Comparison of ENCODE assay signal across 8 cellular contexts in the genomic region with DNA sequence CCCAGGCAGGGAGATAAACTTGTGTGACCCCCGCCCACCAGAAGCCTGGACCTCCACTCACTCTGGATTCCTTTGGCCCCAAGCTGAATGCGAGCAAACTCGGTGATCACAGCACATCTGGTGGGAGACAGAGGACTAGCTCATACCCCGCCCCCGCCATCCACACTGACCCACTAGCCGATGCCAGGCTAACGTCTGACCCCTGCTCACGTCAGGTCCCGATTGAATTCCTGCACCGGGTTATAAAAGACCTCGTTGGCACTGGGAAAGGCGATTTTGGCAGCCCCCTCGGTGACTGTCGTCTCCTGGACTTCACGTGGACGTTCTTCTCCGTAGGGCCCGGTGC. TPM values are rescaled to one million over a fixed set of nuclear protein-coding genes. Genes with fewer than 3 reads are reported as not detected.
A peak's percentile ranks its signal among the peaks of the same experiment; 100 is the strongest.
DNase-seq lines count a peak whose midpoint lies in the region; ATAC-seq, FAIRE-seq and TF ChIP-seq lines count a peak whose summit lies in the region.

No MANE protein-coding gene starts in this region.

- CTCF ChIA-PET in activated naive CD4-positive, alpha-beta T cell treated with anti-CD3 and anti-CD28 coated beads for 36 hours (lab: Charles Lee): interaction anchor here (3.5 kb wide), 1 partner anchor 11 kb away, joined by 14 read pairs; no protein-coding TSS in a partner anchor
- CTCF ChIA-PET in K562 (lab: Yijun Ruan, JAX; ENCODE audit: low intra/inter-chr PET ratio): interaction anchor here (1.2 kb wide), 1 partner anchor 12 kb away, joined by 3 read pairs; no protein-coding TSS in a partner anchor

- TF ChIP-seq CTCF in K562 (IDR thresholded peaks at IDR 0.05 in 2 of 3, conservative IDR thresholded peaks at IDR 0.05 in 1 of 3; ENCODE audit: insufficient read depth in 2 of 3, low read depth in 1 of 3, low read length in 3 of 3) (no peak), upper lobe of left lung (IDR thresholded peaks at IDR 0.05) (no peak)

- ATAC-seq in K562: no peak
- ATAC-seq in upper lobe of left lung (ENCODE audit: low FRiP score in 2 of 2): no peak
- ATAC-seq in GM21786 (IDR thresholded peaks at IDR 0.05; ENCODE audit: unreplicated experiment): no peak

- peaks cover 38% of the 10 kb centered on the region for H3K4me1 Mint-ChIP-seq in activated naive CD4-positive, alpha-beta T cell treated with anti-CD3 and anti-CD28 coated beads for 36 hours (ENCODE audit: low read depth)

- peak overlapping the region; percentile 97 for H3K4me3 Mint-ChIP-seq in activated naive CD4-positive, alpha-beta T cell treated with anti-CD3 and anti-CD28 coated beads for 36 hours

- no peaks in the 10 kb centered on the region for H3K9me3 ChIP-seq in K562 (replicated peaks; ENCODE audit: control insufficient read depth, insufficient read depth, low read depth, low read length)
- no peaks in the 10 kb centered on the region for H3K9me3 ChIP-seq in mesenchymal stem cell (ENCODE audit: control insufficient read depth, low read length)
- no peaks in the 10 kb centered on the region for H3K9me3 ChIP-seq in upper lobe of left lung

- 0% methylated on average over 17 of the region's 18 CpGs for WGBS in K562 (ENCODE audit: insufficient coverage, low coverage, missing lambda C conversion rate)
- WGBS in mesenchymal stem cell: 2% methylated on average over 18 of the region's 18 CpGs
- 0 to 1% methylated on average over 3 to 18 of the region's 18 CpGs for WGBS in upper lobe of left lung, 2 donors

- peak overlapping the region; percentile 87 to 97 for H3K9ac ChIP-seq in K562 (ENCODE audit: insufficient read depth in 1 of 2, low read depth in 2 of 2, low read length in 2 of 2)
- peak overlapping the region; percentile 98 for H3K9ac ChIP-seq in mesenchymal stem cell (ENCODE audit: low read length)

- H3K79me2 ChIP-seq in K562 (ENCODE audit: control insufficient read depth, insufficient read depth, low read length): peaks cover 61% of the 10 kb centered on the region

- peaks cover 56% of the 10 kb centered on the region for H3K36me3 ChIP-seq in K562 (ENCODE audit: control insufficient read depth, insufficient read depth, low read length)
- H3K36me3 ChIP-seq in mesenchymal stem cell (ENCODE audit: control insufficient read depth in 1 of 2, insufficient read depth in 2 of 2, low read depth in 1 of 2, low read length in 2 of 2): peaks cover 25 to 33% of the 10 kb centered on the region in 2 experiments
- H3K36me3 ChIP-seq in upper lobe of left lung: peaks cover 4 to 27% (median 13%) of the 10 kb centered on the region in 4 donors

- in situ Hi-C loops in K562 (cut with MboI): no loop called here

- POLR2A ChIA-PET in K562 (lab: Yijun Ruan, JAX): interaction anchor here (4.9 kb wide), 1 partner anchor 37 kb away, joined by 31 read pairs; no protein-coding TSS in a partner anchor

- H3K27ac ChIP-seq in K562 (ENCODE audit: extremely low read depth, low read depth, low read length): peak overlapping the region; percentile 77
- H3K27ac ChIP-seq in mesenchymal stem cell (ENCODE audit: low read length, poor library complexity, severe bottlenecking): peak overlapping the region; percentile 70
- peak overlapping the region; percentile 62 to 80 (median 76) for H3K27ac ChIP-seq in upper lobe of left lung

- no peaks in the 10 kb centered on the region for H3K27me3 ChIP-seq in K562 (ENCODE audit: control insufficient read depth in 2 of 2, insufficient read depth in 2 of 2, low read length in 2 of 2)
- H3K27me3 ChIP-seq in mesenchymal stem cell (ENCODE audit: control insufficient read depth in 1 of 2, insufficient read depth in 1 of 2, low read length in 2 of 2): no peaks in the 10 kb centered on the region
- H3K27me3 ChIP-seq in upper lobe of left lung: no peaks in the 10 kb centered on the region

- no peak overlapping the region for H2BK5ac ChIP-seq in mesenchymal stem cell (ENCODE audit: low read depth, low read length, poor library complexity, severe bottlenecking)

- no peaks in the 10 kb centered on the region for H3K9me3 Mint-ChIP-seq in activated naive CD4-positive, alpha-beta T cell treated with anti-CD3 and anti-CD28 coated beads for 36 hours

- H3K27me3 Mint-ChIP-seq in activated naive CD4-positive, alpha-beta T cell treated with anti-CD3 and anti-CD28 coated beads for 36 hours (ENCODE audit: low read depth): no peaks in the 10 kb centered on the region

- no peak overlapping the region for H3K18ac ChIP-seq in mesenchymal stem cell (ENCODE audit: low read depth in 1 of 2, low read length in 2 of 2)

- TF ChIP-seq RAD21 in K562 (CRISPR knock-in tag; conservative IDR thresholded peaks at IDR 0.05 in 1 of 2, IDR thresholded peaks at IDR 0.05 in 1 of 2): no peak

- peaks cover 19 to 41% of the 10 kb centered on the region in 2 experiments; a peak in 4 of 5 replicates for H3K4me1 ChIP-seq in K562 (replicated peaks in 1 of 2; ENCODE audit: control insufficient read depth in 2 of 2, insufficient read depth in 2 of 2, low read length in 2 of 2)
- H3K4me1 ChIP-seq in mesenchymal stem cell (ENCODE audit: control insufficient read depth, insufficient read depth, low read depth, low read length): peaks cover 32% of the 10 kb centered on the region
- H3K4me1 ChIP-seq in upper lobe of left lung: peaks cover 38 to 50% (median 40%) of the 10 kb centered on the region in 4 donors

- no peak overlapping the region for H2BK120ac ChIP-seq in mesenchymal stem cell (ENCODE audit: low read depth, low read length)

- peaks cover 8% of the 10 kb centered on the region for H3K36me3 Mint-ChIP-seq in activated naive CD4-positive, alpha-beta T cell treated with anti-CD3 and anti-CD28 coated beads for 36 hours (ENCODE audit: low read depth)

- H3K4ac ChIP-seq in mesenchymal stem cell (ENCODE audit: low read depth in 1 of 2, low read length in 2 of 2): peak overlapping the region; percentile 57 to 88

- FAIRE-seq in K562 (lab: Jason Lieb, UNC) (no peak), GM19239 (lab: Jason Lieb, UNC) (no peak)

- peak overlapping the region; percentile 90 for H3K4me3 ChIP-seq in K562
- H3K4me3 ChIP-seq in mesenchymal stem cell (ENCODE audit: insufficient read depth in 1 of 2, low read depth in 1 of 2, low read length in 2 of 2): peak overlapping the region; percentile 80 to 97
- H3K4me3 ChIP-seq in upper lobe of left lung: peak overlapping the region; percentile 84 to 99 (median 98)

- H3K27ac Mint-ChIP-seq in activated naive CD4-positive, alpha-beta T cell treated with anti-CD3 and anti-CD28 coated beads for 36 hours: peak overlapping the region; percentile 91

- peaks cover 21% of the 10 kb centered on the region for H3K79me1 ChIP-seq in mesenchymal stem cell (replicated peaks; ENCODE audit: low read length, poor library complexity, severe bottlenecking)

- H2BK15ac ChIP-seq in mesenchymal stem cell (ENCODE audit: low read depth, poor library complexity, severe bottlenecking): no peak overlapping the region

- H4K8ac ChIP-seq in mesenchymal stem cell (ENCODE audit: low read length): peak overlapping the region; percentile 86

- H2AFZ ChIP-seq in K562 (ENCODE audit: low read depth, low read length): 0 out of 2 replicates have a peak overlapping the region, but pooled peaks have one; percentile 64
- peak overlapping the region; percentile 79 for H2AFZ ChIP-seq in mesenchymal stem cell (ENCODE audit: low read depth, low read length)

- H4K91ac ChIP-seq in mesenchymal stem cell (ENCODE audit: low read length): no peak overlapping the region

- H3K4me2 ChIP-seq in K562 (ENCODE audit: insufficient read depth, low read length) (peak overlapping the region; percentile 96), mesenchymal stem cell (ENCODE audit: low read length, poor library complexity, severe bottlenecking) (peak overlapping the region; percentile 93)

- H2BK12ac ChIP-seq in mesenchymal stem cell (ENCODE audit: low read length in 2 of 2): no peak overlapping the region

- peaks cover 21% of the 10 kb centered on the region; the same call in 1 of the 2 replicates for H4K20me1 ChIP-seq in K562 (replicated peaks; ENCODE audit: control insufficient read depth, insufficient read depth, low read length)

- H2AK5ac ChIP-seq in mesenchymal stem cell (ENCODE audit: low read length, severe bottlenecking): no peak overlapping the region

- peak overlapping the region in 1 of 2 experiments; percentile 60 for H3K23ac ChIP-seq in mesenchymal stem cell (ENCODE audit: low read length in 2 of 2)

- no peak for TF ChIP-seq POLR2A in K562 (conservative IDR thresholded peaks at IDR 0.05)
- TF ChIP-seq POLR2A in upper lobe of left lung (IDR thresholded peaks at IDR 0.05): no peak

- no peak overlapping the region for H3K14ac ChIP-seq in mesenchymal stem cell (ENCODE audit: low read length in 2 of 2)

- BruUV-seq in K562 (replicated peaks; lab: Mats Ljungman, UMichigan): no TSS peak

- intact Hi-C loops in activated naive CD4-positive, alpha-beta T cell treated with anti-CD3 and anti-CD28 coated beads for 36 hours (cut with micrococcal nuclease): loop anchor here (1.0 kb wide), 1 partner anchor 12 kb away; no protein-coding TSS in a partner anchor
- intact Hi-C loops in K562 (cut with micrococcal nuclease): loop anchor here (2.0 kb wide), 1 partner anchor 13 kb away; a partner anchor contains a TSS

- no peak for DNase-seq in activated naive CD4-positive, alpha-beta T cell treated with anti-CD3 and anti-CD28 coated beads for 36 hours
- no peak for DNase-seq in activated naive CD4-positive, alpha-beta T cell treated with anti-CD3 and anti-CD28 coated beads, Interleukin-2, amount 50 U/mL, for 16 hours
- DNase-seq in K562 (ENCODE audit: extremely low read depth in 1 of 4, low spot score in 3 of 4) (peak in 2 of 4 experiments; percentile 27 to 53), mesenchymal stem cell (no peak), upper lobe of left lung (no peak), GM19239 (ENCODE audit: insufficient read length, low spot score) (no peak), NCI-H748 (lab: John Stamatoyannopoulos, UW; ENCODE audit: unreplicated experiment) (no peak)

- peaks cover 12% of the 10 kb centered on the region for H3K9me1 ChIP-seq in K562 (ENCODE audit: control insufficient read depth, insufficient read depth, low read length)

- TF ChIP-seq EP300 in K562 (IDR thresholded peaks at IDR 0.05; ENCODE audit: low read length) (no peak), upper lobe of left lung (IDR thresholded peaks at IDR 0.05) (no peak)

RNA-seq across cellular contexts. Expression of a gene that starts 0.6 kb away (rescaled TPM):
- 10 to 100 TPM; 55.8 to 59.6 TPM for total RNA-seq in activated naive CD4-positive, alpha-beta T cell treated with anti-CD3 and anti-CD28 coated beads for 36 hours
- 73.3 and 179 TPM in 2 replicates for total RNA-seq in K562 (2011; cell fraction: chromatin; rRNA removed; ENCODE audit: low replicate concordance)
- total RNA-seq in K562 (2011; cell fraction: nucleolus; rRNA removed): 168 and 175 TPM in 2 replicates
- total RNA-seq in K562 (2011; cell fraction: nucleoplasm; rRNA removed): 79.0 and 80.0 TPM in 2 replicates
- total RNA-seq in K562 (2014; rRNA removed) (89.1 and 113 TPM in 2 replicates), K562 (2014; rRNA removed; fragmentation: Illumina TruSeq; extraction: Trizol) (25.8 and 42.9 TPM in 2 replicates), K562 (2015; rRNA removed; fragmentation: Illumina TruSeq; extraction: Trizol) (54.3 and 60.2 TPM in 2 replicates), K562 (2021) (118 TPM in 2 replicates), upper lobe of left lung (10 to 100 TPM; 27.2 to 92.2 (median 33.1) TPM)
- polyA plus RNA-seq in K562 (2011; rRNA removed) (44.1 and 53.3 TPM in 2 replicates), K562 (2014; fragmentation: Illumina TruSeq; extraction: Trizol) (84.8 and 96.2 TPM in 2 replicates), K562 (2014; fragmentation: Nextera tagmentation; extraction: Ambion mirVana) (10 to 100 TPM in 1 of 2 experiments, 1 to 10 TPM in 1; 5.8 to 10.9 TPM), K562 (2014; rRNA removed) (155 and 158 TPM in 2 replicates)
- polyA plus RNA-seq in K562 (2011; cell fraction: cytosol; rRNA removed): 39.2 and 80.0 TPM in 2 replicates
- polyA plus RNA-seq in K562 (2011; cell fraction: nucleus; rRNA removed): 282 and 531 TPM in 2 replicates
- 59.6 and 77.8 TPM in 2 replicates for polyA plus RNA-seq in K562 (2012)
- 23.7 and 27.9 TPM in 2 replicates for polyA minus RNA-seq in K562 (2011; rRNA and poly(A)+ RNA removed)
- 49.3 and 51.7 TPM in 2 replicates for polyA minus RNA-seq in K562 (2011; cell fraction: cytosol; rRNA and poly(A)+ RNA removed)
- 50.5 and 77.3 TPM in 2 replicates for polyA minus RNA-seq in K562 (2011; cell fraction: nucleus; rRNA and poly(A)+ RNA removed)
- 20.0 TPM for polyA plus RNA-seq in mesenchymal stem cell (2013, experiment 1 of 2)
- 16.9 TPM for polyA plus RNA-seq in mesenchymal stem cell (2013, experiment 2 of 2)

RNA-seq across cellular contexts. Expression of a gene that starts 2.2 kb away (rescaled TPM):
- total RNA-seq in activated naive CD4-positive, alpha-beta T cell treated with anti-CD3 and anti-CD28 coated beads for 36 hours: 10 to 100 TPM; 41.3 to 45.0 TPM
- 31.6 and 133 TPM in 2 replicates for total RNA-seq in K562 (2011; cell fraction: chromatin; rRNA removed; ENCODE audit: low replicate concordance)
- 77.5 and 89.6 TPM in 2 replicates for total RNA-seq in K562 (2011; cell fraction: nucleolus; rRNA removed)
- 35.3 and 45.1 TPM in 2 replicates for total RNA-seq in K562 (2011; cell fraction: nucleoplasm; rRNA removed)
- total RNA-seq in K562 (2014; rRNA removed) (62.4 and 85.7 TPM in 2 replicates), K562 (2014; rRNA removed; fragmentation: Illumina TruSeq; extraction: Trizol) (9.1 and 9.5 TPM in 2 replicates), K562 (2015; rRNA removed; fragmentation: Illumina TruSeq; extraction: Trizol) (40.2 and 46.8 TPM in 2 replicates), K562 (2021) (93.0 and 96.6 TPM in 2 replicates), upper lobe of left lung (10 to 100 TPM; 22.0 to 96.1 (median 55.7) TPM)
- polyA plus RNA-seq in K562 (2011; rRNA removed) (25.8 and 49.0 TPM in 2 replicates), K562 (2014; fragmentation: Illumina TruSeq; extraction: Trizol) (23.2 and 90.7 TPM in 2 replicates), K562 (2014; fragmentation: Nextera tagmentation; extraction: Ambion mirVana) (under 1 TPM; 0.04 to 0.17 TPM), K562 (2014; rRNA removed) (46.1 and 68.1 TPM in 2 replicates)
- polyA plus RNA-seq in K562 (2011; cell fraction: cytosol; rRNA removed): 59.4 and 222 TPM in 2 replicates
- 52.2 and 123 TPM in 2 replicates for polyA plus RNA-seq in K562 (2011; cell fraction: nucleus; rRNA removed)
- 35.2 and 37.0 TPM in 2 replicates for polyA plus RNA-seq in K562 (2012)
- polyA minus RNA-seq in K562 (2011; rRNA and poly(A)+ RNA removed): 17.9 and 39.8 TPM in 2 replicates
- 67.5 and 79.0 TPM in 2 replicates for polyA minus RNA-seq in K562 (2011; cell fraction: cytosol; rRNA and poly(A)+ RNA removed)
- polyA minus RNA-seq in K562 (2011; cell fraction: nucleus; rRNA and poly(A)+ RNA removed): 16.6 and 18.0 TPM in 2 replicates
- 82.1 TPM for polyA plus RNA-seq in mesenchymal stem cell (2013, experiment 1 of 2)
- 85.0 TPM for polyA plus RNA-seq in mesenchymal stem cell (2013, experiment 2 of 2)

RNA-seq across cellular contexts. Expression of a gene that starts 13.3 kb away (rescaled TPM):
- total RNA-seq in activated naive CD4-positive, alpha-beta T cell treated with anti-CD3 and anti-CD28 coated beads for 36 hours: 1 to 10 TPM; 1.8 to 2.2 TPM
- 54.5 and 112 TPM in 2 replicates for total RNA-seq in K562 (2011; cell fraction: chromatin; rRNA removed; ENCODE audit: low replicate concordance)
- total RNA-seq in K562 (2011; cell fraction: nucleolus; rRNA removed): 105 and 123 TPM in 2 replicates
- 74.6 and 89.7 TPM in 2 replicates for total RNA-seq in K562 (2011; cell fraction: nucleoplasm; rRNA removed)
- total RNA-seq in K562 (2014; rRNA removed) (266 and 312 TPM in 2 replicates), K562 (2014; rRNA removed; fragmentation: Illumina TruSeq; extraction: Trizol) (13.2 and 17.7 TPM in 2 replicates), K562 (2015; rRNA removed; fragmentation: Illumina TruSeq; extraction: Trizol) (89.9 and 108 TPM in 2 replicates), K562 (2021) (216 and 218 TPM in 2 replicates), upper lobe of left lung (10 to 100 TPM; 22.6 to 55.5 (median 31.4) TPM)
- polyA plus RNA-seq in K562 (2011; rRNA removed) (34.0 and 47.0 TPM in 2 replicates), K562 (2014; fragmentation: Illumina TruSeq; extraction: Trizol) (17.8 and 71.5 TPM in 2 replicates), K562 (2014; fragmentation: Nextera tagmentation; extraction: Ambion mirVana) (1 to 10 TPM; 1.3 to 1.6 TPM), K562 (2014; rRNA removed) (165 and 175 TPM in 2 replicates)
- 73.1 and 246 TPM in 2 replicates for polyA plus RNA-seq in K562 (2011; cell fraction: cytosol; rRNA removed)
- 76.6 and 132 TPM in 2 replicates for polyA plus RNA-seq in K562 (2011; cell fraction: nucleus; rRNA removed)
- 144 and 229 TPM in 2 replicates for polyA plus RNA-seq in K562 (2012)
- 12.7 and 14.2 TPM in 2 replicates for polyA minus RNA-seq in K562 (2011; rRNA and poly(A)+ RNA removed)
- 46.0 and 79.3 TPM in 2 replicates for polyA minus RNA-seq in K562 (2011; cell fraction: cytosol; rRNA and poly(A)+ RNA removed)
- 37.4 and 52.3 TPM in 2 replicates for polyA minus RNA-seq in K562 (2011; cell fraction: nucleus; rRNA and poly(A)+ RNA removed)
- 0.68 TPM for polyA plus RNA-seq in mesenchymal stem cell (2013, experiment 1 of 2)
- 0.79 TPM for polyA plus RNA-seq in mesenchymal stem cell (2013, experiment 2 of 2)

RNA-seq across cellular contexts. Expression of a gene that starts 34.3 kb away (rescaled TPM):
- total RNA-seq in activated naive CD4-positive, alpha-beta T cell treated with anti-CD3 and anti-CD28 coated beads for 36 hours: 10 to 100 TPM; 48.3 to 48.9 TPM
- 25.6 and 67.7 TPM in 2 replicates for total RNA-seq in K562 (2011; cell fraction: chromatin; rRNA removed; ENCODE audit: low replicate concordance)
- 56.9 and 60.3 TPM in 2 replicates for total RNA-seq in K562 (2011; cell fraction: nucleolus; rRNA removed)
- 42.4 and 42.7 TPM in 2 replicates for total RNA-seq in K562 (2011; cell fraction: nucleoplasm; rRNA removed)
- total RNA-seq in K562 (2014; rRNA removed): 57.8 and 59.2 TPM in 2 replicates
- 12.6 and 19.0 TPM in 2 replicates for total RNA-seq in K562 (2014; rRNA removed; fragmentation: Illumina TruSeq; extraction: Trizol)
- total RNA-seq in K562 (2015; rRNA removed; fragmentation: Illumina TruSeq; extraction: Trizol): 31.0 and 33.9 TPM in 2 replicates
- 39.6 and 41.6 TPM in 2 replicates for total RNA-seq in K562 (2021)
- polyA plus RNA-seq in K562 (2011; rRNA removed): 46.6 and 77.4 TPM in 2 replicates
- 62.2 and 72.6 TPM in 2 replicates for polyA plus RNA-seq in K562 (2011; cell fraction: cytosol; rRNA removed)
- 159 and 172 TPM in 2 replicates for polyA plus RNA-seq in K562 (2011; cell fraction: nucleus; rRNA removed)
- polyA plus RNA-seq in K562 (2012): 46.6 and 75.7 TPM in 2 replicates
- polyA plus RNA-seq in K562 (2014; fragmentation: Illumina TruSeq; extraction: Trizol): 30.3 and 35.2 TPM in 2 replicates
- 1 to 10 TPM in 1 of 2 experiments, under 1 TPM in 1; 0.51 to 1.7 TPM for polyA plus RNA-seq in K562 (2014; fragmentation: Nextera tagmentation; extraction: Ambion mirVana)
- polyA plus RNA-seq in K562 (2014; rRNA removed): 66.3 and 78.0 TPM in 2 replicates
- 12.8 and 14.0 TPM in 2 replicates for polyA minus RNA-seq in K562 (2011; rRNA and poly(A)+ RNA removed)
- 14.0 and 15.9 TPM in 2 replicates for polyA minus RNA-seq in K562 (2011; cell fraction: cytosol; rRNA and poly(A)+ RNA removed)
- polyA minus RNA-seq in K562 (2011; cell fraction: nucleus; rRNA and poly(A)+ RNA removed): 10.5 and 19.3 TPM in 2 replicates
- 50.2 TPM for polyA plus RNA-seq in mesenchymal stem cell (2013, experiment 1 of 2)
- 53.2 TPM for polyA plus RNA-seq in mesenchymal stem cell (2013, experiment 2 of 2)
- 100 to 1,000 TPM in 4 of 6 donors, 10 to 100 TPM in 2; 80.0 to 348 (median 107) TPM for total RNA-seq in upper lobe of left lung

RNA-seq across cellular contexts. Expression of a gene that starts 34.3 kb away (rescaled TPM):
- 100 to 1,000 TPM; 120 to 123 TPM for total RNA-seq in activated naive CD4-positive, alpha-beta T cell treated with anti-CD3 and anti-CD28 coated beads for 36 hours
- total RNA-seq in K562 (2011; cell fraction: chromatin; rRNA removed; ENCODE audit: low replicate concordance): 67.1 and 140 TPM in 2 replicates
- total RNA-seq in K562 (2011; cell fraction: nucleolus; rRNA removed): 139 and 159 TPM in 2 replicates
- total RNA-seq in K562 (2011; cell fraction: nucleoplasm; rRNA removed): 90.2 and 96.9 TPM in 2 replicates
- total RNA-seq in K562 (2014; rRNA removed) (84.5 and 134 TPM in 2 replicates), K562 (2014; rRNA removed; fragmentation: Illumina TruSeq; extraction: Trizol) (23.6 and 24.4 TPM in 2 replicates), K562 (2015; rRNA removed; fragmentation: Illumina TruSeq; extraction: Trizol) (14.8 and 17.4 TPM in 2 replicates), K562 (2021) (205 and 214 TPM in 2 replicates), upper lobe of left lung (100 to 1,000 TPM in 4 of 6 donors, 10 to 100 TPM in 2; 94.3 to 246 (median 129) TPM)
- polyA plus RNA-seq in K562 (2011; rRNA removed) (23.7 and 32.9 TPM in 2 replicates), K562 (2014; fragmentation: Illumina TruSeq; extraction: Trizol) (35.5 and 67.9 TPM in 2 replicates), K562 (2014; fragmentation: Nextera tagmentation; extraction: Ambion mirVana) (1 to 10 TPM; 4.5 to 5.1 TPM), K562 (2014; rRNA removed) (127 and 140 TPM in 2 replicates)
- 37.6 and 91.2 TPM in 2 replicates for polyA plus RNA-seq in K562 (2011; cell fraction: cytosol; rRNA removed)
- polyA plus RNA-seq in K562 (2011; cell fraction: nucleus; rRNA removed): 112 and 193 TPM in 2 replicates
- 158 and 169 TPM in 2 replicates for polyA plus RNA-seq in K562 (2012)
- polyA minus RNA-seq in K562 (2011; rRNA and poly(A)+ RNA removed): 8.8 and 9.1 TPM in 2 replicates
- 38.4 and 48.8 TPM in 2 replicates for polyA minus RNA-seq in K562 (2011; cell fraction: cytosol; rRNA and poly(A)+ RNA removed)
- polyA minus RNA-seq in K562 (2011; cell fraction: nucleus; rRNA and poly(A)+ RNA removed): 39.2 and 41.5 TPM in 2 replicates
- 135 TPM for polyA plus RNA-seq in mesenchymal stem cell (2013, experiment 1 of 2)
- polyA plus RNA-seq in mesenchymal stem cell (2013, experiment 2 of 2): 129 TPM

Comparison
In these comparisons a context has a peak if more than half of its experiments do, and no peak if none do; other contexts are left out.
1. RNA of a gene that starts 13.3 kb away (total RNA-seq): 13.2 to 312 TPM in K562 and 22.6 to 55.5 TPM in upper lobe of left lung; 1.8 to 2.2 TPM in activated naive CD4-positive, alpha-beta T cell treated with anti-CD3 and anti-CD28 coated beads for 36 hours; every median in the first group is over 4 times any median in the second.
2. Peak in every context shown above with its lines, with median percentiles within 50 percentile points of each other: H3K27ac ChIP-seq and H3K4me3 ChIP-seq.